Comparison of ENCODE assay signal across 13 cellular contexts in the genomic region with DNA sequence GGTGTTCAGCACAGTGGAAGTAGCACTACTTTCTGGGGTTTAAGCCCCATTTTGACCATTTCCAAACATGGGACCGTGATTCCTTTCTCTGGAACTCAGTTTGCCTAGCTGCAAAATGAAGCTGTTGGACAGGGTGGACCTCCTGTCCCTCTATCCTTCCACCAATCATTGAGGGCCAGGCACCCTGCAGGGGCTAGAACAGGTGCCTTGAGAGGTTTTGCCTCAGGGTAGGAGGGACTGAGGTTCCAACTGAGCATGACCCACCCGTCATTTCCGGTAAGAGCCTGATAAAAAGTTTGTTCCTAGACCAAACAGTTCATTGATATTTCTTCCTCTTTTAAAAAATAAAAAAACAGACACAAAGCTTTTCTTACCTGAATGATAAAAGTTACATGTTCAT.
"Had no signal": no experiment of that assay in that cellular context is flagged by ENCODE, and none has a peak within 500 bp of the region (broad histone marks: within the 10 kb centered on the region; RNA-seq: fewer than 3 reads in every experiment).

No MANE protein-coding gene starts in this region.

- H3K9me3 Mint-ChIP-seq: activated naive CD4-positive, alpha-beta T cell treated with anti-CD3 and anti-CD28 coated beads, Interleukin-2, amount 10 ng/mL, durations not matched to agents 7 days and 5 days; naive thymus-derived CD4-positive, alpha-beta T cell; type B pancreatic cell had no signal

- H3K4me3 Mint-ChIP-seq: activated CD4-positive, alpha-beta T cell treated with anti-CD3 and anti-CD28 coated beads, Interleukin-2, amount 10 ng/mL, durations not matched to agents 7 days and 5 days; activated naive CD4-positive, alpha-beta T cell treated with anti-CD3 and anti-CD28 coated beads, Interleukin-2, amount 10 ng/mL, durations not matched to agents 7 days and 5 days; naive thymus-derived CD4-positive, alpha-beta T cell; T-helper 17 cell; type B pancreatic cell had no signal

- ATAC-seq: left lung; naive thymus-derived CD4-positive, alpha-beta T cell; T-helper 17 cell had no signal

- H3K4me1 ChIP-seq: left lung had no signal

- H3K27me3 Mint-ChIP-seq: activated CD4-positive, alpha-beta T cell treated with anti-CD3 and anti-CD28 coated beads, Interleukin-2, amount 10 ng/mL, durations not matched to agents 7 days and 5 days; T-helper 17 cell; type B pancreatic cell had no signal

- H3K9me3 ChIP-seq: left lung, suprapubic skin had no signal

- DNase-seq: activated CD4-positive, alpha-beta T cell treated with anti-CD3 and anti-CD28 coated beads, Interleukin-2, amount 10 ng/mL, durations not matched to agents 7 days and 5 days; activated naive CD4-positive, alpha-beta T cell treated with anti-CD3 and anti-CD28 coated beads, Interleukin-2, amount 10 ng/mL, durations not matched to agents 7 days and 5 days; activated T-cell treated with anti-CD3 and anti-CD28 coated beads for 4 hours; kidney; left lung; mammary epithelial cell; naive thymus-derived CD4-positive, alpha-beta T cell; retina; stimulated activated CD4-positive, alpha-beta T cell treated with anti-CD3 and anti-CD28 coated beads, Interleukin-4, amount 100 ng/mL, for 1 hour; stimulated activated naive CD4-positive, alpha-beta T cell treated with Interleukin-2 at 50 U/mL for 16 hours; T-helper 17 cell had no signal

- H3K36me3 ChIP-seq: suprapubic skin had no signal

- H3K27me3 ChIP-seq: left lung, suprapubic skin had no signal

- H3K4me3 ChIP-seq: left lung, suprapubic skin had no signal

- H3K27ac Mint-ChIP-seq: activated CD4-positive, alpha-beta T cell treated with anti-CD3 and anti-CD28 coated beads, Interleukin-2, amount 10 ng/mL, durations not matched to agents 7 days and 5 days; activated naive CD4-positive, alpha-beta T cell treated with anti-CD3 and anti-CD28 coated beads, Interleukin-2, amount 10 ng/mL, durations not matched to agents 7 days and 5 days; type B pancreatic cell had no signal

- H3K27ac ChIP-seq: left lung, suprapubic skin had no signal

- H3K36me3 Mint-ChIP-seq: activated naive CD4-positive, alpha-beta T cell treated with anti-CD3 and anti-CD28 coated beads, Interleukin-2, amount 10 ng/mL, durations not matched to agents 7 days and 5 days had no signal
